In genomic region chr3:132283440-132283839, GRCh38 we compare ENCODE assay signal across 8 cellular contexts. TPM values are rescaled to one million over a fixed set of nuclear protein-coding genes. Genes with fewer than 3 reads are reported as not detected.
DNase-seq lines count a peak whose midpoint lies in the region; ATAC-seq and TF ChIP-seq lines count a peak whose summit lies in the region.

No MANE protein-coding gene starts in this region.

- no peaks in the 10 kb centered on the region for H3K4me1 Mint-ChIP-seq in activated CD8-positive, alpha-beta T cell treated with anti-CD3 and anti-CD28 coated beads, Interleukin-2, amount 10 ng/mL, durations not matched to agents 7 days and 5 days (ENCODE audit: low read depth)

- no peak for TF ChIP-seq CTCF in upper lobe of left lung (IDR thresholded peaks at IDR 0.05)

- H3K9ac ChIP-seq in iPS-20b (ENCODE audit: low read depth, low read length) = peak overlapping the region; percentile 5; the same call in 1 of the 2 replicates

- ATAC-seq in upper lobe of left lung (ENCODE audit: low FRiP score in 2 of 2) = peak; percentile 89 to 92
- no peak for ATAC-seq in activated CD8-positive, alpha-beta T cell treated with anti-CD3 and anti-CD28 coated beads, Interleukin-2, amount 10 ng/mL, durations not matched to agents 7 days and 5 days

- H3K4me1 ChIP-seq in iPS-20b (ENCODE audit: insufficient read depth, low read length) = peaks cover 16% of the 10 kb centered on the region; the same call in 1 of the 2 replicates
- peaks cover 8 to 9% (median 8%) of the 10 kb centered on the region in 4 donors for H3K4me1 ChIP-seq in upper lobe of left lung

- no peaks in the 10 kb centered on the region for H3K9me3 Mint-ChIP-seq in activated CD8-positive, alpha-beta T cell treated with anti-CD3 and anti-CD28 coated beads, Interleukin-2, amount 10 ng/mL, durations not matched to agents 7 days and 5 days (ENCODE audit: insufficient read depth)

- no peak overlapping the region for H3K4me3 Mint-ChIP-seq in activated CD8-positive, alpha-beta T cell treated with anti-CD3 and anti-CD28 coated beads, Interleukin-2, amount 10 ng/mL, durations not matched to agents 7 days and 5 days

- H3K27ac ChIP-seq in iPS-20b (ENCODE audit: low read length) (no peak overlapping the region), upper lobe of left lung (peak overlapping the region; percentile 61 to 76 (median 72))

- 0% methylated on average over 1 of the region's 1 CpG for WGBS in upper lobe of left lung, 2 donors

- POLR2A ChIA-PET in activated CD8-positive, alpha-beta T cell treated with anti-CD3 and anti-CD28 coated beads, Interleukin-2, amount 10 ng/mL, durations not matched to agents 7 days and 5 days (lab: Charles Lee) = interaction anchor here (0.6 kb wide), 1 partner anchor 53 kb away, joined by 3 read pairs; no protein-coding TSS in a partner anchor

- H3K36me3 Mint-ChIP-seq in activated CD8-positive, alpha-beta T cell treated with anti-CD3 and anti-CD28 coated beads, Interleukin-2, amount 10 ng/mL, durations not matched to agents 7 days and 5 days (ENCODE audit: low read depth) = no peaks in the 10 kb centered on the region

- H3K27me3 ChIP-seq in iPS-20b (ENCODE audit: insufficient read depth, low read length) = no peaks in the 10 kb centered on the region
- no peaks in the 10 kb centered on the region for H3K27me3 ChIP-seq in upper lobe of left lung

- no peaks in the 10 kb centered on the region for H3K36me3 ChIP-seq in iPS-20b (ENCODE audit: insufficient read depth, low read depth, low read length)
- no peaks in the 10 kb centered on the region for H3K36me3 ChIP-seq in upper lobe of left lung

- DNase-seq in NCI-H510A treated with DMSO at 0.1 percent for 48 hours (lab: John Stamatoyannopoulos, UW) (peak; percentile 18), NCI-H510A (lab: John Stamatoyannopoulos, UW) (no peak), SK-MEL-5 (ENCODE audit: low read depth, low spot score) (peak; percentile 32), upper lobe of left lung (peak in 1 of 2 donors; percentile 48), dermis blood vessel endothelial cell (no peak), COLO668 (lab: John Stamatoyannopoulos, UW; ENCODE audit: unreplicated experiment) (no peak)
- DNase-seq in activated CD8-positive, alpha-beta T cell treated with anti-CD3 and anti-CD28 coated beads, Interleukin-2, amount 10 ng/mL, durations not matched to agents 7 days and 5 days = no peak

- no peak overlapping the region for H3K27ac Mint-ChIP-seq in activated CD8-positive, alpha-beta T cell treated with anti-CD3 and anti-CD28 coated beads, Interleukin-2, amount 10 ng/mL, durations not matched to agents 7 days and 5 days

- H3K9me3 ChIP-seq in iPS-20b (ENCODE audit: insufficient read depth, low read depth, low read length) (peaks cover under 1% of the 10 kb centered on the region; the same call in 1 of the 2 replicates), upper lobe of left lung (no peaks in the 10 kb centered on the region)

- CTCF ChIA-PET in activated CD8-positive, alpha-beta T cell treated with anti-CD3 and anti-CD28 coated beads, Interleukin-2, amount 10 ng/mL, durations not matched to agents 7 days and 5 days (lab: Charles Lee) = no interaction called here

- TF ChIP-seq POLR2A in upper lobe of left lung (IDR thresholded peaks at IDR 0.05) = peak in 1 of 4 donors; percentile 21

- TF ChIP-seq EP300 in upper lobe of left lung (IDR thresholded peaks at IDR 0.05) = no peak

- peaks cover 4% of the 10 kb centered on the region for H3K27me3 Mint-ChIP-seq in activated CD8-positive, alpha-beta T cell treated with anti-CD3 and anti-CD28 coated beads, Interleukin-2, amount 10 ng/mL, durations not matched to agents 7 days and 5 days (ENCODE audit: low read depth)

- in situ Hi-C loops in SK-MEL-5 (cut with HindIII; ENCODE audit: low pct_unique_long_range_greater_than_20kb, low sequenced_read_pairs) = no loop called here

- no peak overlapping the region for H3K4me3 ChIP-seq in iPS-20b (ENCODE audit: low read length)
- H3K4me3 ChIP-seq in upper lobe of left lung = no peak overlapping the region

RNA-seq across cellular contexts. Expression of gene ACP3, which starts 33.8 kb away (rescaled TPM):
- total RNA-seq in SK-MEL-5 (2014; rRNA removed; shearing (Covaris generic)) = 0.26 TPM in 1 of 2 replicates, not detected in the other
- polyA plus RNA-seq in SK-MEL-5 (2015; cell fraction: cytosol; rRNA removed) = not detected in 2 replicates
- polyA plus RNA-seq in SK-MEL-5 (2015; cell fraction: nucleus; rRNA removed) = not detected in 2 replicates
- total RNA-seq in upper lobe of left lung (10 to 100 TPM in 5 of 6 donors, 1 to 10 TPM in 1; 8.8 to 21.6 (median 15.4) TPM), dermis blood vessel endothelial cell (not detected in 2 replicates)
- total RNA-seq in activated CD8-positive, alpha-beta T cell treated with anti-CD3 and anti-CD28 coated beads, Interleukin-2, amount 10 ng/mL, durations not matched to agents 7 days and 5 days = not detected

Comparison
In these comparisons a context has a peak if more than half of its experiments do, and no peak if none do; other contexts are left out.
1. DNase-seq: peak in NCI-H510A treated with DMSO at 0.1 percent for 48 hours (single experiment) and SK-MEL-5 (single experiment); none in NCI-H510A (single experiment), dermis blood vessel endothelial cell (single experiment), activated CD8-positive, alpha-beta T cell treated with anti-CD3 and anti-CD28 coated beads, Interleukin-2, amount 10 ng/mL, durations not matched to agents 7 days and 5 days (single experiment) and COLO668 (single experiment).